ENCODE assay signal across 8 cellular contexts in genomic region chr19:45091031-45091918, GRCh38. TPM values are rescaled to one million over a fixed set of nuclear protein-coding genes. Genes with fewer than 3 reads are reported as not detected.
A peak's percentile ranks its signal among the peaks of the same experiment; 100 is the strongest.
DNase-seq lines count a peak whose midpoint lies in the region; ATAC-seq and TF ChIP-seq lines count a peak whose summit lies in the region.

No MANE protein-coding gene starts in this region.

- intact Hi-C loops in ascending aorta (cut with DNase I) = loop anchor here (1.0 to 5.0 kb wide), 4 partner anchors 12 to 316 kb away; partner anchors contain the start of genes BLOC1S3, GEMIN7, MARK4 and POLR1G
- intact Hi-C loops in left ventricle myocardium superior (cut with micrococcal nuclease) = no loop called here
- intact Hi-C loops in upper lobe of right lung (cut with DNase I) = no loop called here

- H3K4me3 Mint-ChIP-seq in T-helper 17 cell (peak overlapping the region; percentile 98), progenitor cell of endocrine pancreas (ENCODE audit: low read depth) (peak overlapping the region; percentile 81)

- H3K4me1 ChIP-seq in HEK293 (ENCODE audit: control insufficient read depth, insufficient read depth, low read length) (peaks cover 20% of the 10 kb centered on the region), ascending aorta (peaks cover 19 to 23% of the 10 kb centered on the region in 2 donors), upper lobe of right lung (peaks cover 29% of the 10 kb centered on the region)

- TF ChIP-seq CTCF in HEK293 (tag by site-specific recombination; IDR thresholded peaks at IDR 0.05) (peak; percentile 21; the same call in 1 of the 2 replicates), ascending aorta (IDR thresholded peaks at IDR 0.05) (no peak), progenitor cell of endocrine pancreas (IDR thresholded peaks at IDR 0.05; ENCODE audit: unreplicated experiment) (no peak), upper lobe of right lung (IDR thresholded peaks at IDR 0.05) (no peak)

- peak overlapping the region; percentile 91 for H3K4me3 ChIP-seq in HEK293 (ENCODE audit: low read depth, low read length)
- peak overlapping the region; percentile 96 to 99 for H3K4me3 ChIP-seq in ascending aorta
- H3K4me3 ChIP-seq in upper lobe of right lung = peak overlapping the region; percentile 92

- CTCF ChIA-PET in HEK293 (lab: Yijun Ruan, JAX) = interaction anchor here (0.5 to 4.1 kb wide), 13 partner anchors 8 to 302 kb away, joined by 3 to 30 read pairs (median 4); partner anchors contain the start of gene GEMIN7

- H3K27me3 ChIP-seq in ascending aorta (no peaks in the 10 kb centered on the region), upper lobe of right lung (no peaks in the 10 kb centered on the region)

- H3K27me3 Mint-ChIP-seq in T-helper 17 cell = no peaks in the 10 kb centered on the region
- H3K27me3 Mint-ChIP-seq in progenitor cell of endocrine pancreas = no peaks in the 10 kb centered on the region

- peak overlapping the region; percentile 96 for H3K27ac ChIP-seq in HEK293 (ENCODE audit: extremely low read depth, low read depth, low read length)
- peak overlapping the region; percentile 83 to 88 for H3K27ac ChIP-seq in ascending aorta
- H3K27ac ChIP-seq in upper lobe of right lung = peak overlapping the region; percentile 94

- DNase-seq in GM03348 (ENCODE audit: low spot score) (peak; percentile 97), NCI-H1105 treated with DMSO at 0.1 percent for 48 hours (lab: John Stamatoyannopoulos, UW) (peak; percentile 97), T-helper 17 cell (peak; percentile 91 to 99 (median 94)), ascending aorta (ENCODE audit: low spot score in 2 of 2) (peak; percentile 88 to 99), left ventricle myocardium superior (peak; percentile 98), progenitor cell of endocrine pancreas (ENCODE audit: low spot score, unreplicated experiment) (peak; percentile 98), upper lobe of right lung (peak; percentile 98)

- ATAC-seq in T-helper 17 cell (peak; percentile 81), left ventricle myocardium superior (peak; percentile 94), upper lobe of right lung (peak; percentile 95)

- H3K4me1 Mint-ChIP-seq in T-helper 17 cell = peaks cover 43% of the 10 kb centered on the region
- peaks cover 27% of the 10 kb centered on the region for H3K4me1 Mint-ChIP-seq in progenitor cell of endocrine pancreas (ENCODE audit: low read depth)

- peaks cover 23 to 38% of the 10 kb centered on the region in 2 experiments; a peak in 2 of 3 replicates for H3K36me3 ChIP-seq in HEK293 (ENCODE audit: control insufficient read depth in 2 of 2, insufficient read depth in 1 of 2, low read length in 2 of 2)
- H3K36me3 ChIP-seq in ascending aorta = peaks cover 4 to 13% of the 10 kb centered on the region in 2 donors
- H3K36me3 ChIP-seq in upper lobe of right lung = peaks cover 9% of the 10 kb centered on the region

- H3K36me3 Mint-ChIP-seq in T-helper 17 cell (ENCODE audit: low read depth) (no peaks in the 10 kb centered on the region), progenitor cell of endocrine pancreas (ENCODE audit: insufficient read depth) (peaks cover 10% of the 10 kb centered on the region)

- no peaks in the 10 kb centered on the region for H3K9me3 Mint-ChIP-seq in progenitor cell of endocrine pancreas (ENCODE audit: low read depth)

- no peaks in the 10 kb centered on the region for H3K9me3 ChIP-seq in HEK293 (ENCODE audit: control insufficient read depth, insufficient read depth, low read depth, low read length)
- no peaks in the 10 kb centered on the region for H3K9me3 ChIP-seq in T-helper 17 cell (ENCODE audit: control insufficient read depth, low read length, poor library complexity, severe bottlenecking)
- H3K9me3 ChIP-seq in ascending aorta = no peaks in the 10 kb centered on the region
- H3K9me3 ChIP-seq in upper lobe of right lung = no peaks in the 10 kb centered on the region

- H3K27ac Mint-ChIP-seq in T-helper 17 cell (peak overlapping the region; percentile 99), progenitor cell of endocrine pancreas (peak overlapping the region; percentile 100)

- POLR2A ChIA-PET in HEK293 (lab: Yijun Ruan, JAX) = interaction anchor here (0.6 to 2.9 kb wide), 31 partner anchors 8 to 1973 kb away, joined by 3 to 54 read pairs (median 6); partner anchors contain the start of genes BLOC1S3, CLASRP, GEMIN7 and MYPOP

TF ChIP-seq in HEK293, 187 proteins besides CTCF, POLR2A, EP300 and RAD21 (continues in another document):
- TF ChIP-seq SCRT1 (tag by site-specific recombination; IDR thresholded peaks at IDR 0.05; ENCODE audit: borderline replicate concordance) (peak; percentile 99), PBX3 (CRISPR knock-in tag; IDR thresholded peaks at IDR 0.05) (0 out of 2 replicates have a peak, but pooled peaks have one; percentile 23), REPIN1 (tag by site-specific recombination; IDR thresholded peaks at IDR 0.05; ENCODE audit: low read depth) (no peak), ZNF701 (tag by site-specific recombination; IDR thresholded peaks at IDR 0.05) (no peak), ZNF239 (tag by site-specific recombination; IDR thresholded peaks at IDR 0.05) (0 out of 2 replicates have a peak, but pooled peaks have one; percentile 40), YY2 (tag by site-specific recombination; IDR thresholded peaks at IDR 0.05) (peak; percentile 76; the same call in 1 of the 2 replicates), ZBTB21 (tag by site-specific recombination; IDR thresholded peaks at IDR 0.05) (no peak), ZNF132 (tag by site-specific recombination; IDR thresholded peaks at IDR 0.05; ENCODE audit: borderline replicate concordance) (no peak), ZNF473 (tag by site-specific recombination; IDR thresholded peaks at IDR 0.05) (no peak), TRIM28 (IDR thresholded peaks at IDR 0.05; ENCODE audit: borderline replicate concordance, low read length) (0 out of 2 replicates have a peak, but pooled peaks have one; percentile 67), ZNF148 (tag by site-specific recombination; IDR thresholded peaks at IDR 0.05; ENCODE audit: borderline replicate concordance) (no peak), ZNF184 (tag by site-specific recombination; IDR thresholded peaks at IDR 0.05) (no peak), SALL2 (tag by site-specific recombination; IDR thresholded peaks at IDR 0.05; ENCODE audit: borderline replicate concordance) (no peak), ZNF398 (tag by site-specific recombination; IDR thresholded peaks at IDR 0.05) (no peak; the same call in 1 of the 2 replicates), ZNF311 (tag by site-specific recombination; IDR thresholded peaks at IDR 0.05; ENCODE audit: borderline replicate concordance) (no peak)

RNA-seq across cellular contexts. Expression of gene PPP1R37, which starts 1.7 kb away (rescaled TPM):
- total RNA-seq in T-helper 17 cell (10 to 100 TPM; 15.2 to 20.9 TPM), ascending aorta (17.6 TPM), left ventricle myocardium superior (16.0 TPM), progenitor cell of endocrine pancreas (44.8 and 45.8 TPM in 2 replicates), upper lobe of right lung (31.1 TPM)

RNA-seq across cellular contexts. Expression of gene GEMIN7, which starts 12.2 kb away (rescaled TPM):
- total RNA-seq in T-helper 17 cell = 1 to 10 TPM; 8.8 TPM
- 48.2 TPM for total RNA-seq in ascending aorta
- 14.4 TPM for total RNA-seq in left ventricle myocardium superior
- 29.8 and 39.4 TPM in 2 replicates for total RNA-seq in progenitor cell of endocrine pancreas
- total RNA-seq in upper lobe of right lung = 14.9 TPM

RNA-seq across cellular contexts. Expression of gene ZNF296, which starts 15.0 kb away (rescaled TPM):
- total RNA-seq in T-helper 17 cell (1 to 10 TPM; 3.4 to 3.5 TPM), ascending aorta (not detected), left ventricle myocardium superior (0.20 TPM), progenitor cell of endocrine pancreas (1.1 and 1.3 TPM in 2 replicates), upper lobe of right lung (1.7 TPM)

RNA-seq across cellular contexts. Expression of gene CLASRP, which starts 52.4 kb away (rescaled TPM):
- total RNA-seq in T-helper 17 cell (100 to 1,000 TPM; 153 to 163 TPM), ascending aorta (103 TPM), left ventricle myocardium superior (33.9 TPM), progenitor cell of endocrine pancreas (111 and 123 TPM in 2 replicates), upper lobe of right lung (83.7 TPM)

Comparison
In these comparisons a context has a peak if more than half of its experiments do, and no peak if none do; other contexts are left out.
1. Peak in every context shown above with its lines: DNase-seq, ATAC-seq, H3K4me3 ChIP-seq and H3K27ac ChIP-seq.